14 cellular contexts compared by ENCODE assay signal in the genomic region with DNA sequence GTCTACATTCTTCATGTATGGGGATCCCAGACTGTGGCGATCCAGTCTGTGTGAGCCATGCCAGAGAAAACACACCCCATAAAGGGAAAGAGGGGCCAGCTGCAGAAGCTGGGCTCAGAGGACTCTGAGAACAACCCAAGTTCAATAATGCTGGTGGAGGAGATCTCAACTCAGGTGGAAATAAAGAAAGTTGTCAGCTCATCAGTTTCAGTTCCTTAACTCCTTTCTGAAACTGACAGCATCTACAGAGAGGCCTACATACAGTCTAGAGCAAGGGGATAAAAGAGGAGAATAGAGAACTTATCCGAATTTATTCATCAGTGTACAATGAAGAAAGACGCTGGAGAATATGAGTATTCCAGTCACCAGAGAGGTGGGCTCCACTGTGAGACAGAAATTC.
DNase-seq lines count a peak whose midpoint lies in the region; ATAC-seq and TF ChIP-seq lines count a peak whose summit lies in the region.
"Had no signal": no experiment of that assay in that cellular context is flagged by ENCODE, and none has a peak within 500 bp of the region (broad histone marks: within the 10 kb centered on the region; RNA-seq: fewer than 3 reads in every experiment).

No MANE protein-coding gene starts in this region.

- no peak for TF ChIP-seq EP300 in suprapubic skin (IDR thresholded peaks at IDR 0.05)

- WGBS in suprapubic skin = 82% methylated on average over 3 of the region's 3 CpGs

- H3K27ac ChIP-seq in tibial artery (no peak overlapping the region), suprapubic skin (no peak overlapping the region)
- H3K27ac ChIP-seq: gastroesophageal sphincter, prostate gland had no signal

- TF ChIP-seq CTCF in GM06990 (IDR thresholded peaks at IDR 0.05; ENCODE audit: insufficient read depth, low read length, poor library complexity, severe bottlenecking) (no peak), tibial artery (IDR thresholded peaks at IDR 0.05) (no peak), suprapubic skin (IDR thresholded peaks at IDR 0.05) (no peak)

- no peak for TF ChIP-seq POLR2A in suprapubic skin (IDR thresholded peaks at IDR 0.05)

- in situ Hi-C loops in HAP-1 (cut with MboI; ENCODE audit: low sequenced_read_pairs) = no loop called here

- ATAC-seq in GM19035 (IDR thresholded peaks at IDR 0.05; ENCODE audit: unreplicated experiment) (peak; percentile 81), GM21825 (IDR thresholded peaks at IDR 0.05; ENCODE audit: unreplicated experiment) (peak; percentile 84), HG03354 (IDR thresholded peaks at IDR 0.05; ENCODE audit: poor library complexity, severe bottlenecking, unreplicated experiment) (peak; percentile 81)
- ATAC-seq: gastroesophageal sphincter had no signal

- intact Hi-C loops in tibial artery (cut with DNase I; ENCODE audit: low total_unique reads) = no loop called here

- peak; percentile 33 for DNase-seq in GM06990 (ENCODE audit: extremely low read depth, insufficient read length)
- DNase-seq in HAP-1 (ENCODE audit: low spot score in 2 of 2) = no peak
- no peak for DNase-seq in tibial artery
- no peak for DNase-seq in ureter (ENCODE audit: low spot score)
- DNase-seq in suprapubic skin (ENCODE audit: low spot score in 2 of 2) = no peak
- DNase-seq: activated naive CD4-positive, alpha-beta T cell treated with anti-CD3 and anti-CD28 coated beads, Interleukin-2, amount 50 U/mL, for 16 hours; mesendoderm; NCI-H69; trophoblast cell had no signal

- H3K36me3 ChIP-seq in GM06990 (ENCODE audit: control insufficient read depth, insufficient read depth, low read length) (no peaks in the 10 kb centered on the region), HAP-1 (replicated peaks) (no peaks in the 10 kb centered on the region), tibial artery (peaks cover 11 to 34% (median 28%) of the 10 kb centered on the region in 3 donors), suprapubic skin (no peaks in the 10 kb centered on the region)
- H3K36me3 ChIP-seq: gastroesophageal sphincter, prostate gland had no signal

- H3K9me3 ChIP-seq in HAP-1 = no peaks in the 10 kb centered on the region
- no peaks in the 10 kb centered on the region for H3K9me3 ChIP-seq in tibial artery
- H3K9me3 ChIP-seq in suprapubic skin = no peaks in the 10 kb centered on the region
- H3K9me3 ChIP-seq: gastroesophageal sphincter, prostate gland had no signal

- H3K4me1 ChIP-seq in HAP-1 (no peaks in the 10 kb centered on the region), tibial artery (peaks cover 0 to 26% (median 8%) of the 10 kb centered on the region in 4 donors), suprapubic skin (no peaks in the 10 kb centered on the region)
- H3K4me1 ChIP-seq: gastroesophageal sphincter, prostate gland had no signal

- no peaks in the 10 kb centered on the region for H3K27me3 ChIP-seq in GM06990 (replicated peaks; ENCODE audit: control insufficient read depth, insufficient read depth, low read length)
- no peaks in the 10 kb centered on the region; the same call in 1 of the 2 replicates for H3K27me3 ChIP-seq in HAP-1 (ENCODE audit: low read depth)
- no peaks in the 10 kb centered on the region for H3K27me3 ChIP-seq in tibial artery
- H3K27me3 ChIP-seq in suprapubic skin = no peaks in the 10 kb centered on the region

- H3K4me3 ChIP-seq in GM06990 (replicated peaks; ENCODE audit: low read depth, low read length) = no peak overlapping the region
- no peak overlapping the region for H3K4me3 ChIP-seq in HAP-1
- H3K4me3 ChIP-seq in tibial artery = no peak overlapping the region
- no peak overlapping the region for H3K4me3 ChIP-seq in suprapubic skin
- H3K4me3 ChIP-seq: gastroesophageal sphincter, prostate gland had no signal
